8 cellular contexts compared by ENCODE assay signal in the genomic region with DNA sequence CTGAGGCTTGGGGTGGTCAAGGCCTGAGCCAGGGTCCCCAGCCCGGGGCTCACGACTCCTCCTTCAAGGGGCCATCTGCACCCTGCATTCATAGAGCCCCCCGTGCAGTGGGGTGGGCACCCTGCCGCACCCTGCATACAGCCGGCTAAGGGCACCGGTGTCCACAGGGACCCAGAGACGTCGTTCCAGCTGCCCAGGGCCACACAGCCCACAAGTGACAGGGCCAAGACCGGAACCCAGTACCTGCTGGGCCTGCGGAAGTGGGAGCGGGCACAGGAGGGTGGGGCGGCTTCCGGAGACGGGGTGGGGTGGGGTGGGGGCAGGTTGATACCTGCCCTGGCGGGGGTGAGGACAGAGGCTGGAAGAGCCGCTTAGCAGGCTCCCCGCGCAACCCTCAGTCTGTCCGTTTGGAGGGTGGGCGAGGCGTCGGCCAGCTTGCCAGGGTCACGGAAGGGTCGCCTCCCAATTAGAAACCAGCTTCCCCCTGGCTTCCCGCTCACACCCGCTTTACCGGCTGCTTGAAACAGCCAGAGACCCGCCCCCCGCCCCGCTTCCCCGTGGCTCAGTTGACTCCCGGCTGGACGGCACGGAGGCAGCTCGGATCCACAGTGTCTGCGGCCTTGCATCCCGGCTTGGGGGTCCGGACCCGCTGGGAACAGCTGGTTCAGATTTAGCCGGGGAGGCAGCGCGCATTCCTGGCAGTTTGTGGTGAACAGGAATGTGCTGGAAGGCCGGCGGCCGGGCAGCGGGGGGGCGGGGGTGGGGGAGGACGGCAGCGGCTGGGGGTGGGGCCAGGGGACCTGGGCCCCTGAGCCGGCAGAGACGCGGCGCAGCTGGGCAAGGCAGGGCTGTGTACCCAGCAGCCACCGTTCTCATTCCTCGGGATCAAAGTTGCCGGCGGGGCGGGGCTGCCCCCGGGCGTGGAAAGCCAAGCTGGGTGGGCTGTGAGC. TPM values are rescaled to one million over a fixed set of nuclear protein-coding genes. Genes with fewer than 3 reads are reported as not detected.
DNase-seq lines count a peak whose midpoint lies in the region; ATAC-seq, FAIRE-seq and TF ChIP-seq lines count a peak whose summit lies in the region.

No MANE protein-coding gene starts in this region.

- no peaks in the 10 kb centered on the region for H3K4me1 ChIP-seq in neural progenitor cell

- H3K4me2 ChIP-seq in neural progenitor cell, result peak overlapping the region; percentile 94

- H3F3A ChIP-seq in neural progenitor cell (ENCODE audit: low read depth), result peaks cover 45% of the 10 kb centered on the region

- H3K9ac ChIP-seq in neural progenitor cell, result peak overlapping the region; percentile 92

- peak overlapping the region; percentile 52 for H3K27ac Mint-ChIP-seq in activated T-helper 1 cell treated with anti-CD3 and anti-CD28 coated beads, Interleukin-12 subunit alpha, Interleukin-12 subunit beta, Interleukin-2, Interleukin-4 antibody, amounts not matched to agents 30 ng/mL and 10 ng/mL and 1 ng/mL, durations not matched to agents 14 hours and 24 hours and 36 hours
- H3K27ac Mint-ChIP-seq in neural progenitor cell, result peak overlapping the region; percentile 94

- peaks cover 3% of the 10 kb centered on the region for H3K36me3 ChIP-seq in neural progenitor cell

- H3K4me3 Mint-ChIP-seq in activated T-helper 1 cell treated with anti-CD3 and anti-CD28 coated beads, Interleukin-12 subunit alpha, Interleukin-12 subunit beta, Interleukin-2, Interleukin-4 antibody, amounts not matched to agents 30 ng/mL and 10 ng/mL and 1 ng/mL, durations not matched to agents 14 hours and 24 hours and 36 hours, result peak overlapping the region; percentile 95
- H3K4me3 Mint-ChIP-seq in neural progenitor cell, result peak overlapping the region; percentile 82

- intact Hi-C loops in activated T-helper 1 cell treated with anti-CD3 and anti-CD28 coated beads, Interleukin-12 subunit alpha, Interleukin-12 subunit beta, Interleukin-2, Interleukin-4 antibody, amounts not matched to agents 30 ng/mL and 10 ng/mL and 1 ng/mL, durations not matched to agents 14 hours and 24 hours and 36 hours (cut with micrococcal nuclease), result loop anchor here (1.0 to 2.0 kb wide), 2 partner anchors 10 to 75 kb away; a partner anchor contains a TSS

- H3K9me3 ChIP-seq in neural progenitor cell (ENCODE audit: low read depth), result no peaks in the 10 kb centered on the region

- H3K36me3 Mint-ChIP-seq in activated T-helper 1 cell treated with anti-CD3 and anti-CD28 coated beads, Interleukin-12 subunit alpha, Interleukin-12 subunit beta, Interleukin-2, Interleukin-4 antibody, amounts not matched to agents 30 ng/mL and 10 ng/mL and 1 ng/mL, durations not matched to agents 14 hours and 24 hours and 36 hours (ENCODE audit: low read depth), result peaks cover 13% of the 10 kb centered on the region
- H3K36me3 Mint-ChIP-seq in neural progenitor cell, result peaks cover 9% of the 10 kb centered on the region

- peaks cover under 1% of the 10 kb centered on the region for H3K9me3 Mint-ChIP-seq in activated T-helper 1 cell treated with anti-CD3 and anti-CD28 coated beads, Interleukin-12 subunit alpha, Interleukin-12 subunit beta, Interleukin-2, Interleukin-4 antibody, amounts not matched to agents 30 ng/mL and 10 ng/mL and 1 ng/mL, durations not matched to agents 14 hours and 24 hours and 36 hours
- no peaks in the 10 kb centered on the region for H3K9me3 Mint-ChIP-seq in neural progenitor cell

- 0 out of 2 replicates have a peak, but pooled peaks have one; percentile 23 for TF ChIP-seq POLR2A in GM12891 (IDR thresholded peaks at IDR 0.05; ENCODE audit: low read depth, low read length)

- peak; percentile 88 for DNase-seq in A172 (ENCODE audit: low spot score)
- DNase-seq in GM12891 (ENCODE audit: insufficient read length, low spot score), result peak; percentile 75
- peak; percentile 65 to 71 for DNase-seq in NOMO-1 (lab: John Stamatoyannopoulos, UW; ENCODE audit: unreplicated experiment in 2 of 2)
- DNase-seq in activated T-helper 1 cell treated with anti-CD3 and anti-CD28 coated beads, Interleukin-12 subunit alpha, Interleukin-12 subunit beta, Interleukin-2, Interleukin-4 antibody, amounts not matched to agents 30 ng/mL and 10 ng/mL and 1 ng/mL, durations not matched to agents 14 hours and 24 hours and 36 hours (ENCODE audit: low spot score), result peak; percentile 58
- peak; percentile 96 for DNase-seq in fibroblast of the aortic adventitia (ENCODE audit: low read depth)
- DNase-seq in neural progenitor cell (ENCODE audit: low spot score), result peak; percentile 94

- TF ChIP-seq CTCF in fibroblast of the aortic adventitia (IDR thresholded peaks at IDR 0.05; ENCODE audit: insufficient read depth, low read length) (no peak), neural progenitor cell (IDR thresholded peaks at IDR 0.05) (no peak)

- H2AFZ ChIP-seq in neural progenitor cell (replicated peaks), result no peak overlapping the region

- ATAC-seq in HG02870 (IDR thresholded peaks at IDR 0.05; ENCODE audit: unreplicated experiment) (no peak), HG02970 (IDR thresholded peaks at IDR 0.05; ENCODE audit: low FRiP score, unreplicated experiment) (no peak)

- no peaks in the 10 kb centered on the region for H3K27me3 ChIP-seq in neural progenitor cell

- H3K4me3 ChIP-seq in fibroblast of the aortic adventitia (ENCODE audit: low read depth, low read length), result peak overlapping the region; percentile 92
- peak overlapping the region; percentile 92 for H3K4me3 ChIP-seq in neural progenitor cell

- peaks cover 24% of the 10 kb centered on the region for H3K4me1 Mint-ChIP-seq in activated T-helper 1 cell treated with anti-CD3 and anti-CD28 coated beads, Interleukin-12 subunit alpha, Interleukin-12 subunit beta, Interleukin-2, Interleukin-4 antibody, amounts not matched to agents 30 ng/mL and 10 ng/mL and 1 ng/mL, durations not matched to agents 14 hours and 24 hours and 36 hours (ENCODE audit: low read depth)
- H3K4me1 Mint-ChIP-seq in neural progenitor cell, result peaks cover 12% of the 10 kb centered on the region

- H3K79me2 ChIP-seq in neural progenitor cell (ENCODE audit: low read depth), result peaks cover 54% of the 10 kb centered on the region

- FAIRE-seq in GM12891 (lab: Jason Lieb, UNC), result peak; percentile 60

- no peaks in the 10 kb centered on the region for H3K27me3 Mint-ChIP-seq in activated T-helper 1 cell treated with anti-CD3 and anti-CD28 coated beads, Interleukin-12 subunit alpha, Interleukin-12 subunit beta, Interleukin-2, Interleukin-4 antibody, amounts not matched to agents 30 ng/mL and 10 ng/mL and 1 ng/mL, durations not matched to agents 14 hours and 24 hours and 36 hours (ENCODE audit: insufficient read depth)
- peaks cover 3% of the 10 kb centered on the region for H3K27me3 Mint-ChIP-seq in neural progenitor cell (ENCODE audit: insufficient read depth, low read depth)

- peaks cover 60% of the 10 kb centered on the region for H4K20me1 ChIP-seq in neural progenitor cell (ENCODE audit: low read depth)

- H3K27ac ChIP-seq in neural progenitor cell, result peak overlapping the region; percentile 95

TF ChIP-seq in GM12891, 5 proteins besides CTCF, POLR2A, EP300 and RAD21:
- peak; percentile 21; the same call in 1 of the 2 replicates for TF ChIP-seq SPI1 (IDR thresholded peaks at IDR 0.05; ENCODE audit: low read depth, low read length)
- TF ChIP-seq POU2F2 (IDR thresholded peaks at IDR 0.05; ENCODE audit: low read depth, low read length), result no peak

RNA-seq across cellular contexts. Expression of a gene that starts 1.8 kb away (rescaled TPM):
- total RNA-seq in A172 (2014; rRNA removed; shearing (Covaris generic)), result 219 and 243 TPM in 2 replicates
- polyA plus RNA-seq in GM12891 (2012; ENCODE audit: low read depth, missing spikeins), result 101 TPM
- total RNA-seq in activated T-helper 1 cell treated with anti-CD3 and anti-CD28 coated beads, Interleukin-12 subunit alpha, Interleukin-12 subunit beta, Interleukin-2, Interleukin-4 antibody, amounts not matched to agents 30 ng/mL and 10 ng/mL and 1 ng/mL, durations not matched to agents 14 hours and 24 hours and 36 hours, result 112 and 114 TPM in 2 replicates
- total RNA-seq in fibroblast of the aortic adventitia (ENCODE audit: low replicate concordance), result 96.0 and 101 TPM in 2 replicates
- 131 and 196 TPM in 2 replicates for total RNA-seq in neural progenitor cell (ENCODE audit: low replicate concordance)

RNA-seq across cellular contexts. Expression of a gene that starts 6.9 kb away (rescaled TPM):
- not detected in 2 replicates for total RNA-seq in A172 (2014; rRNA removed; shearing (Covaris generic))
- not detected for polyA plus RNA-seq in GM12891 (2012; ENCODE audit: low read depth, missing spikeins)
- total RNA-seq in activated T-helper 1 cell treated with anti-CD3 and anti-CD28 coated beads, Interleukin-12 subunit alpha, Interleukin-12 subunit beta, Interleukin-2, Interleukin-4 antibody, amounts not matched to agents 30 ng/mL and 10 ng/mL and 1 ng/mL, durations not matched to agents 14 hours and 24 hours and 36 hours, result not detected in 2 replicates
- total RNA-seq in fibroblast of the aortic adventitia (ENCODE audit: low replicate concordance) (not detected in 2 replicates), neural progenitor cell (ENCODE audit: low replicate concordance) (not detected in 2 replicates)

RNA-seq across cellular contexts. Expression of a gene that starts 7.3 kb away (rescaled TPM):
- total RNA-seq in A172 (2014; rRNA removed; shearing (Covaris generic)), result 104 and 131 TPM in 2 replicates
- 82.3 TPM for polyA plus RNA-seq in GM12891 (2012; ENCODE audit: low read depth, missing spikeins)
- 162 and 170 TPM in 2 replicates for total RNA-seq in activated T-helper 1 cell treated with anti-CD3 and anti-CD28 coated beads, Interleukin-12 subunit alpha, Interleukin-12 subunit beta, Interleukin-2, Interleukin-4 antibody, amounts not matched to agents 30 ng/mL and 10 ng/mL and 1 ng/mL, durations not matched to agents 14 hours and 24 hours and 36 hours
- total RNA-seq in fibroblast of the aortic adventitia (ENCODE audit: low replicate concordance), result 44.7 and 49.9 TPM in 2 replicates
- total RNA-seq in neural progenitor cell (ENCODE audit: low replicate concordance), result 31.7 and 175 TPM in 2 replicates

RNA-seq across cellular contexts. Expression of a gene that starts 11.7 kb away (rescaled TPM):
- total RNA-seq in A172 (2014; rRNA removed; shearing (Covaris generic)), result 5.1 and 8.6 TPM in 2 replicates
- 13.2 TPM for polyA plus RNA-seq in GM12891 (2012; ENCODE audit: low read depth, missing spikeins)
- 15.8 and 18.3 TPM in 2 replicates for total RNA-seq in activated T-helper 1 cell treated with anti-CD3 and anti-CD28 coated beads, Interleukin-12 subunit alpha, Interleukin-12 subunit beta, Interleukin-2, Interleukin-4 antibody, amounts not matched to agents 30 ng/mL and 10 ng/mL and 1 ng/mL, durations not matched to agents 14 hours and 24 hours and 36 hours
- 3.5 and 21.6 TPM in 2 replicates for total RNA-seq in fibroblast of the aortic adventitia (ENCODE audit: low replicate concordance)
- 1.4 and 21.9 TPM in 2 replicates for total RNA-seq in neural progenitor cell (ENCODE audit: low replicate concordance)

RNA-seq across cellular contexts. Expression of a gene that starts 28.0 kb away (rescaled TPM):
- 0.38 TPM in 1 of 2 replicates, not detected in the other for total RNA-seq in A172 (2014; rRNA removed; shearing (Covaris generic))
- polyA plus RNA-seq in GM12891 (2012; ENCODE audit: low read depth, missing spikeins), result 0.06 TPM
- total RNA-seq in activated T-helper 1 cell treated with anti-CD3 and anti-CD28 coated beads, Interleukin-12 subunit alpha, Interleukin-12 subunit beta, Interleukin-2, Interleukin-4 antibody, amounts not matched to agents 30 ng/mL and 10 ng/mL and 1 ng/mL, durations not matched to agents 14 hours and 24 hours and 36 hours, result not detected in 2 replicates
- 0.45 and 0.74 TPM in 2 replicates for total RNA-seq in fibroblast of the aortic adventitia (ENCODE audit: low replicate concordance)
- 5.4 and 5.9 TPM in 2 replicates for total RNA-seq in neural progenitor cell (ENCODE audit: low replicate concordance)
